17 cellular contexts compared by ENCODE assay signal in the genomic region with DNA sequence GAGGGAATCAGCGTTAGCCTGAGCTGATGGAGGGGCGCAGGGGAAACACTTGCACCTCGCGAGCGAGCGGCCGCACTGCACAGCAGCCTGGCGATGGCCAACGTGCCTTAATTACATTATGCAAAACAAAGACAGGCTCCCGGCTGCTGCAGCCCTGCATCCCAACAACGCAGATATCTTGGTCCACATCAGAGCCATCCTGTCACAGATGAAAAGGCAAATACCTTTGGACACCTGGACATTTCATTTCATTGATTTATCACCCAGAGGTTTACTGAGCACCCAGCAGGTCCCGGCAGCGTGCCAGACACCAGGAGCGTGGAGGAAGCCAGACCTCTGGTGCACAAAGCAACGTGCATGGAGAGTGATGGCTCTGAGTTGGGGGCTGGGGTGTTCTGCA.
A peak's percentile ranks its signal among the peaks of the same experiment; 100 is the strongest.
DNase-seq lines count a peak whose midpoint lies in the region; ATAC-seq and TF ChIP-seq lines count a peak whose summit lies in the region.
"Had no signal": no experiment of that assay in that cellular context is flagged by ENCODE, and none has a peak within 500 bp of the region (broad histone marks: within the 10 kb centered on the region; RNA-seq: fewer than 3 reads in every experiment).

No MANE protein-coding gene starts in this region.

- TF ChIP-seq CTCF in activated B cell treated with CpG ODN at 0.5 μM for 24 hours (IDR thresholded peaks at IDR 0.05): no peak
- TF ChIP-seq CTCF in osteocyte (IDR thresholded peaks at IDR 0.05): no peak

- DNase-seq in COLO668 (lab: John Stamatoyannopoulos, UW; ENCODE audit: unreplicated experiment) (peak; percentile 85), activated B cell treated with CpG ODN at 0.5 μM for 24 hours (peak; percentile 7), osteocyte (ENCODE audit: extremely low spot score, unreplicated experiment) (peak; percentile 80), occipital lobe (lab: John Stamatoyannopoulos, UW) (no peak), NCI-H187 (lab: John Stamatoyannopoulos, UW) (no peak)
- DNase-seq: AML-193; CD4-positive, CD25-positive, alpha-beta regulatory T cell; DMS79; Karpas-422; NCI-H2029 treated with DMSO at 0.1 percent for 48 hours; NCI-H510A treated with DMSO at 0.1 percent for 48 hours; PC-9; Right ventricle myocardium superior had no signal

- H3K36me3 Mint-ChIP-seq in activated B cell treated with CpG ODN at 0.5 μM for 24 hours (ENCODE audit: low read depth) (no peaks in the 10 kb centered on the region), osteocyte (ENCODE audit: unreplicated experiment) (peaks cover 5% of the 10 kb centered on the region)
- H3K36me3 Mint-ChIP-seq: CD4-positive, CD25-positive, alpha-beta regulatory T cell had no signal

- H3K27me3 Mint-ChIP-seq in activated B cell treated with CpG ODN at 0.5 μM for 24 hours: peaks cover 14% of the 10 kb centered on the region
- no peaks in the 10 kb centered on the region for H3K27me3 Mint-ChIP-seq in osteocyte (ENCODE audit: unreplicated experiment)

- H3K4me1 Mint-ChIP-seq in activated B cell treated with CpG ODN at 0.5 μM for 24 hours: no peaks in the 10 kb centered on the region
- H3K4me1 Mint-ChIP-seq in osteocyte (ENCODE audit: unreplicated experiment): no peaks in the 10 kb centered on the region
- H3K4me1 Mint-ChIP-seq: CD4-positive, CD25-positive, alpha-beta regulatory T cell had no signal

- peaks cover 2% of the 10 kb centered on the region for H3K9me3 Mint-ChIP-seq in activated B cell treated with CpG ODN at 0.5 μM for 24 hours
- peaks cover 44% of the 10 kb centered on the region for H3K9me3 Mint-ChIP-seq in osteocyte (ENCODE audit: unreplicated experiment)

- intact Hi-C loops in activated B cell treated with CpG ODN at 0.5 μM for 24 hours (cut with micrococcal nuclease): no loop called here

- no peak for TF ChIP-seq RAD21 in Ishikawa (IDR thresholded peaks at IDR 0.05; ENCODE audit: low read depth)

- TF ChIP-seq EP300 in Ishikawa (IDR thresholded peaks at IDR 0.05; ENCODE audit: borderline replicate concordance): no peak

- H3K27ac Mint-ChIP-seq in activated B cell treated with CpG ODN at 0.5 μM for 24 hours (no peak overlapping the region), osteocyte (ENCODE audit: unreplicated experiment) (no peak overlapping the region)
- H3K27ac Mint-ChIP-seq: CD4-positive, CD25-positive, alpha-beta regulatory T cell had no signal

- H3K4me3 Mint-ChIP-seq in activated B cell treated with CpG ODN at 0.5 μM for 24 hours: no peak overlapping the region
- no peak overlapping the region for H3K4me3 Mint-ChIP-seq in osteocyte (ENCODE audit: unreplicated experiment)
- H3K4me3 Mint-ChIP-seq: CD4-positive, CD25-positive, alpha-beta regulatory T cell had no signal

- CTCF ChIA-PET in activated B cell treated with CpG ODN at 0.5 μM for 24 hours (lab: Charles Lee): no interaction called here

- no peak for ATAC-seq in activated B cell treated with CpG ODN at 0.5 μM for 24 hours (ENCODE audit: low read depth)
- ATAC-seq in GM21825 (IDR thresholded peaks at IDR 0.05; ENCODE audit: unreplicated experiment): no peak
- no peak for ATAC-seq in GM21737 (IDR thresholded peaks at IDR 0.05; ENCODE audit: unreplicated experiment)
- ATAC-seq: GM12878 had no signal

- POLR2A ChIA-PET in activated B cell treated with CpG ODN at 0.5 μM for 24 hours (lab: Charles Lee): no interaction called here

TF ChIP-seq in Ishikawa, 13 proteins besides CTCF, POLR2A, EP300 and RAD21:
- TF ChIP-seq TCF12 (IDR thresholded peaks at IDR 0.05; ENCODE audit: low read depth) (no peak), NFIC (IDR thresholded peaks at IDR 0.05) (peak; percentile 22; the same call in 1 of the 2 replicates)

Comparison
In these comparisons a context has a peak if more than half of its experiments do, and no peak if none do; other contexts are left out.
1. DNase-seq: peak in COLO668 (single experiment), activated B cell treated with CpG ODN at 0.5 μM for 24 hours (single experiment) and osteocyte (single experiment); none in occipital lobe (single experiment) and NCI-H187 (0 of 2).